In genomic region chr10:74976565-74976964, GRCh38 we compare ENCODE assay signal across 1 cellular context.
A peak's percentile ranks its signal among the peaks of the same experiment; 100 is the strongest.
TF ChIP-seq lines count a peak whose summit lies in the region.

No MANE protein-coding gene starts in this region.

TF ChIP-seq in GM12878, 131 proteins besides CTCF, POLR2A, EP300 and RAD21 (continued from another document):
- TF ChIP-seq ZNF592 (IDR thresholded peaks at IDR 0.05) (no peak), RCOR1 (conservative IDR thresholded peaks at IDR 0.05; ENCODE audit: low read depth, low read length) (no peak), PAX5 (IDR thresholded peaks at IDR 0.05; ENCODE audit: borderline replicate concordance, low read depth, low read length) (0 out of 2 replicates have a peak, but pooled peaks have one; percentile 10), IKZF2 (IDR thresholded peaks at IDR 0.05) (peak in 1 of 2 experiments; percentile 22; a peak in 2 of 4 replicates), ZNF687 (IDR thresholded peaks at IDR 0.05) (0 out of 2 replicates have a peak, but pooled peaks have one; percentile 2), IKZF1 (conservative IDR thresholded peaks at IDR 0.05) (peak; percentile 25; the same call in 1 of the 2 replicates), DPF2 (IDR thresholded peaks at IDR 0.05) (no peak), HDAC6 (IDR thresholded peaks at IDR 0.05; ENCODE audit: unreplicated experiment) (no peak), HDGF (IDR thresholded peaks at IDR 0.05) (peak; percentile 60; the same call in 1 of the 2 replicates), ZNF274 (IDR thresholded peaks at IDR 0.05; ENCODE audit: insufficient read depth, insufficient read length) (no peak)
